In genomic region chr1:3391711-3392110, GRCh38 we compare ENCODE assay signal across 17 cellular contexts.
"Had no signal": no experiment of that assay in that cellular context is flagged by ENCODE, and none has a peak within 500 bp of the region (broad histone marks: within the 10 kb centered on the region; RNA-seq: fewer than 3 reads in every experiment).

No MANE protein-coding gene starts in this region.

- H3K9me3 ChIP-seq: right lobe of liver, testis had no signal

- H3K36me3 ChIP-seq: right lobe of liver had no signal

- H3K27me3 ChIP-seq: testis had no signal

- H3K4me3 ChIP-seq: lung, right lobe of liver, testis had no signal

- H3K4me1 ChIP-seq: foreskin keratinocyte, right lobe of liver had no signal

- DNase-seq: activated CD4-positive, alpha-beta T cell treated with anti-CD3 and anti-CD28 coated beads, Interleukin-2, amount 10 ng/mL, durations not matched to agents 24 days and 14 days; activated CD4-positive, CD25-positive, alpha-beta regulatory T cell; activated CD8-positive, alpha-beta memory T cell treated with anti-CD3 and anti-CD28 coated beads, Interleukin-2, amount 50 U/mL, for 48 hours; activated CD8-positive, alpha-beta T cell treated with anti-CD3 and anti-CD28 coated beads, Interleukin-2, amount 10 ng/mL, durations not matched to agents 7 days and 5 days; activated gamma-delta T cell; activated T-cell treated with anti-CD3 and anti-CD28 coated beads, Interleukin-2, amount 50 U/mL, for 72 hours; amniotic stem cell; cortex of kidney; effector CD4-positive, alpha-beta T cell; foreskin keratinocyte; glutamatergic neuron; hypothalamus; nucleus accumbens; right lobe of liver; T-helper 17 cell; testis had no signal

- ATAC-seq: activated CD8-positive, alpha-beta T cell treated with anti-CD3 and anti-CD28 coated beads, Interleukin-2, amount 10 ng/mL, durations not matched to agents 7 days and 5 days; activated T-cell treated with anti-CD3 and anti-CD28 coated beads, Interleukin-2, amount 50 U/mL, for 72 hours; foreskin keratinocyte; right lobe of liver; T-helper 17 cell had no signal

- H3K27ac ChIP-seq: foreskin keratinocyte, right lobe of liver, testis had no signal
